Comparison of ENCODE assay signal across 14 cellular contexts in genomic region chr16:65126845-65127624, GRCh38. TPM values are rescaled to one million over a fixed set of nuclear protein-coding genes. Genes with fewer than 3 reads are reported as not detected.
DNase-seq lines count a peak whose midpoint lies in the region; ATAC-seq and TF ChIP-seq lines count a peak whose summit lies in the region.
"Had no signal": no experiment of that assay in that cellular context is flagged by ENCODE, and none has a peak within 500 bp of the region (broad histone marks: within the 10 kb centered on the region; RNA-seq: fewer than 3 reads in every experiment).

No MANE protein-coding gene starts in this region.

- peaks cover 0 to 26% (median 22%) of the 10 kb centered on the region in 7 donors for H3K27me3 ChIP-seq in heart right ventricle
- no peaks in the 10 kb centered on the region for H3K27me3 ChIP-seq in right cardiac atrium (ENCODE audit: control insufficient read depth, insufficient read depth)

- peaks cover 15% of the 10 kb centered on the region for H3K4me1 Mint-ChIP-seq in type B pancreatic cell (ENCODE audit: unreplicated experiment)
- H3K4me1 Mint-ChIP-seq: IgD-negative memory B cell had no signal

- H3K36me3 ChIP-seq in heart right ventricle: no peaks in the 10 kb centered on the region
- H3K36me3 ChIP-seq: stomach had no signal

- H3K4me3 Mint-ChIP-seq in type B pancreatic cell: no peak overlapping the region
- H3K4me3 Mint-ChIP-seq: IgD-negative memory B cell had no signal

- POLR2A ChIA-PET in RWPE1 (lab: Yijun Ruan, JAX; ENCODE audit: low non-redundant PET): no interaction called here

- TF ChIP-seq CTCF in heart right ventricle (IDR thresholded peaks at IDR 0.05): peak in 8 of 9 donors; percentile 13 to 38 (median 26)
- TF ChIP-seq CTCF in RWPE1 (conservative IDR thresholded peaks at IDR 0.05; ENCODE audit: low read depth): peak; percentile 31
- peak; percentile 36 for TF ChIP-seq CTCF in fibroblast of pulmonary artery (IDR thresholded peaks at IDR 0.05; ENCODE audit: low read length, missing control alignments)
- TF ChIP-seq CTCF in type B pancreatic cell (conservative IDR thresholded peaks at IDR 0.05): peak; percentile 71

- no peak for ATAC-seq in heart right ventricle
- no peak for ATAC-seq in right cardiac atrium
- ATAC-seq in GM18870 (IDR thresholded peaks at IDR 0.05; ENCODE audit: unreplicated experiment): no peak
- ATAC-seq: mucosa of descending colon had no signal

- H3K9me3 Mint-ChIP-seq in type B pancreatic cell: peaks cover 8% of the 10 kb centered on the region

- H3K4me1 ChIP-seq in heart right ventricle: peaks cover 0 to 20% (median 9%) of the 10 kb centered on the region in 9 donors
- H3K4me1 ChIP-seq in right cardiac atrium (ENCODE audit: control insufficient read depth, insufficient read depth, low read length): no peaks in the 10 kb centered on the region

- peaks cover 44% of the 10 kb centered on the region for H3K27me3 Mint-ChIP-seq in type B pancreatic cell

- no peak for DNase-seq in heart right ventricle
- DNase-seq in right cardiac atrium: no peak
- no peak for DNase-seq in RWPE1 (ENCODE audit: low spot score)
- no peak for DNase-seq in fibroblast of pulmonary artery (ENCODE audit: low read depth)
- DNase-seq in type B pancreatic cell (ENCODE audit: extremely low spot score, unreplicated experiment): no peak
- no peak for DNase-seq in NCI-H526 (lab: John Stamatoyannopoulos, UW)
- no peak for DNase-seq in stimulated activated naive CD4-positive, alpha-beta T cell treated with Interleukin-2 at 50 U/mL for 16 hours (lab: John Stamatoyannopoulos, UW)
- DNase-seq: activated CD8-positive, alpha-beta memory T cell treated with anti-CD3 and anti-CD28 coated beads, Interleukin-2, amount 50 U/mL, for 4 hours; head of caudate nucleus; mucosa of descending colon; NCI-H446; stomach had no signal

- peaks cover 5% of the 10 kb centered on the region for H3K36me3 Mint-ChIP-seq in type B pancreatic cell
- H3K36me3 Mint-ChIP-seq: IgD-negative memory B cell had no signal

- H3K27ac ChIP-seq in heart right ventricle: no peak overlapping the region
- no peak overlapping the region for H3K27ac ChIP-seq in right cardiac atrium (ENCODE audit: low read length)
- H3K27ac ChIP-seq in RWPE1: no peak overlapping the region

- 94 to 95% methylated on average over 6 of the region's 6 CpGs for WGBS in heart right ventricle, 2 donors
- WGBS in right cardiac atrium: 96% methylated on average over 6 of the region's 6 CpGs

- CTCF ChIA-PET in RWPE1 (lab: Yijun Ruan, JAX): interaction anchor here (0.6 kb wide), 2 partner anchors 14 to 218 kb away, joined by 5 to 8 read pairs; no protein-coding TSS in a partner anchor

- no peak overlapping the region for H3K27ac Mint-ChIP-seq in type B pancreatic cell
- H3K27ac Mint-ChIP-seq: IgD-negative memory B cell had no signal

- intact Hi-C loops in heart right ventricle (cut with DNase I) (loop anchor here in 3 of 10 donors (10.0 kb wide), 4 partner anchors 178 to 1138 kb away; no protein-coding TSS in a partner anchor), right cardiac atrium (cut with DNase I) (no loop called here)

- no peak overlapping the region for H3K4me3 ChIP-seq in heart right ventricle
- no peak overlapping the region for H3K4me3 ChIP-seq in right cardiac atrium (ENCODE audit: low read length)
- H3K4me3 ChIP-seq in fibroblast of pulmonary artery (replicated peaks; ENCODE audit: low read depth, low read length): no peak overlapping the region
- H3K4me3 ChIP-seq: mucosa of descending colon, stomach had no signal

- H3K9me3 ChIP-seq in heart right ventricle (no peaks in the 10 kb centered on the region), right cardiac atrium (ENCODE audit: control insufficient read depth, low read length) (no peaks in the 10 kb centered on the region)
- H3K9me3 ChIP-seq: mucosa of descending colon, stomach had no signal

RNA-seq across cellular contexts. Expression of gene CDH11, which starts 5.2 kb away (rescaled TPM):
- total RNA-seq in heart right ventricle: 10 to 100 TPM in 5 of 10 donors, 1 to 10 TPM in 5; 4.0 to 29.6 (median 8.5) TPM
- polyA plus RNA-seq in heart right ventricle: 1 to 10 TPM; 1.7 to 3.2 TPM
- total RNA-seq in right cardiac atrium: 10 to 100 TPM; 16.6 to 36.9 (median 26.3) TPM
- 2.2 TPM for polyA plus RNA-seq in right cardiac atrium
- 34.5 and 287 TPM in 2 replicates for total RNA-seq in type B pancreatic cell (ENCODE audit: low replicate concordance)
- polyA plus RNA-seq: IgD-negative memory B cell had no signal
